Comparison of ENCODE assay signal across 19 cellular contexts in the genomic region with DNA sequence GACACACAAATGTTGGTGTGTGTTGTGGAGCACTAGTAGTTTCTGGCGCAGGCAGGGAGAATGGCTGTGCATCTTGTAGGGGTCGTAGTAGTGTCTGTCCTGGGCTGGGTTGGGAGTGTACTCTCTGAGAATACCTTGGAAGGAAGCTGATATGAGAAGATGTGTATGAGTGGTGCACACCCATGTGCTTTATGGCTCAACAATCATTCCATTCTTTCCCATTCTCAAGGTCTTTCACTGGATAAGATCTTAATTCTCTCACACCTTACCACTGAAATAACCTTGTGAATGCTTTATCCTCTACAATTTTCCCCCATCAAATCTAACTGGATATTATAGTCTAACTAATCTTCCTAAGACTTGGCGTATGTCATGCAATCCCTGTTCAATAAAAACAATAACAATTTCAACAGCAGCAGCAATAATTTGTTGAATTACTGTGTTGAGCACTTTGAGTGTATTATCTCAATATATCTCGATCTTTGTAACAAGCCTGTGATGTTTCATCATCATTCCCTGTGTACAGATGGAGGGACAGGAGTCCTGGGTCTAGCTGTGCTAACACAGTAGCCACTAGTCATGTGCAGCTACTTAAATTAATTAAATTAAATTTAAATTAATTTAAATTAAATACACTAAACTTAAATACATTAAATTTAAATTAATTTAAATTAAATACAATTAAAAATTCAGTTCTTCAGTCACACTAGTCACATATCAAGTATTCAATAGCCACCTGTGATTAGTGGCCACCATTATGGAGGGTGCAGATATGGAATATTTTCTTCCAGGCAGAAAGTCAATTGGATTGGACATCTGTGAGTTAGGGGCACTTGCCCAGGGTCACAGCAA. TPM values are rescaled to one million over a fixed set of nuclear protein-coding genes. Genes with fewer than 3 reads are reported as not detected.
"Had no signal": no experiment of that assay in that cellular context is flagged by ENCODE, and none has a peak within 500 bp of the region (broad histone marks: within the 10 kb centered on the region; RNA-seq: fewer than 3 reads in every experiment).

No MANE protein-coding gene starts in this region.

- H3K27ac ChIP-seq: body of pancreas had no signal

- H3K4me3 ChIP-seq: body of pancreas, coronary artery, spleen had no signal

- ATAC-seq: body of pancreas; natural killer cell treated with Interleukin-12 subunit alpha and Interleukin-12 subunit beta and Interleukin-15 and Interleukin-18, amount 100 ng/mL, for 72 hours; T-helper 17 cell had no signal

- H3K36me3 ChIP-seq: spleen had no signal

- DNase-seq: activated CD4-positive, alpha-beta T cell treated with anti-CD3 and anti-CD28 coated beads, Interleukin-2, amount 10 ng/mL, durations not matched to agents 7 days and 5 days; activated CD4-positive, CD25-positive, alpha-beta regulatory T cell; activated CD8-positive, alpha-beta memory T cell treated with anti-CD3 and anti-CD28 coated beads for 24 hours; activated naive CD4-positive, alpha-beta T cell treated with anti-CD3 and anti-CD28 coated beads for 36 hours; body of pancreas; central memory CD4-positive, alpha-beta T cell; effector CD8-positive, alpha-beta T cell; hippocampal formation; occipital lobe; spleen; stimulated activated CD4-positive, alpha-beta T cell treated with anti-CD3 and anti-CD28 coated beads, Interleukin-2, amount 100 ng/mL, for 24 hours; stimulated activated naive CD4-positive, alpha-beta T cell; substantia nigra; T-helper 17 cell had no signal

- H3K27me3 ChIP-seq: body of pancreas, spleen had no signal

- H3K9me3 ChIP-seq: body of pancreas, spleen had no signal

RNA-seq across cellular contexts. Expression of gene ENDOU, which starts 44.2 kb away (rescaled TPM):
- total RNA-seq: activated CD4-positive, alpha-beta T cell treated with anti-CD3 and anti-CD28 coated beads, Interleukin-2, amount 10 ng/mL, durations not matched to agents 7 days and 5 days; body of pancreas; lung microvascular endothelial cell; mucosa of gallbladder; natural killer cell treated with Interleukin-12 subunit alpha and Interleukin-12 subunit beta and Interleukin-15 and Interleukin-18, amount 100 ng/mL, for 72 hours; occipital lobe; pulmonary artery endothelial cell had no signal
